27 cellular contexts compared by ENCODE assay signal in the genomic region with DNA sequence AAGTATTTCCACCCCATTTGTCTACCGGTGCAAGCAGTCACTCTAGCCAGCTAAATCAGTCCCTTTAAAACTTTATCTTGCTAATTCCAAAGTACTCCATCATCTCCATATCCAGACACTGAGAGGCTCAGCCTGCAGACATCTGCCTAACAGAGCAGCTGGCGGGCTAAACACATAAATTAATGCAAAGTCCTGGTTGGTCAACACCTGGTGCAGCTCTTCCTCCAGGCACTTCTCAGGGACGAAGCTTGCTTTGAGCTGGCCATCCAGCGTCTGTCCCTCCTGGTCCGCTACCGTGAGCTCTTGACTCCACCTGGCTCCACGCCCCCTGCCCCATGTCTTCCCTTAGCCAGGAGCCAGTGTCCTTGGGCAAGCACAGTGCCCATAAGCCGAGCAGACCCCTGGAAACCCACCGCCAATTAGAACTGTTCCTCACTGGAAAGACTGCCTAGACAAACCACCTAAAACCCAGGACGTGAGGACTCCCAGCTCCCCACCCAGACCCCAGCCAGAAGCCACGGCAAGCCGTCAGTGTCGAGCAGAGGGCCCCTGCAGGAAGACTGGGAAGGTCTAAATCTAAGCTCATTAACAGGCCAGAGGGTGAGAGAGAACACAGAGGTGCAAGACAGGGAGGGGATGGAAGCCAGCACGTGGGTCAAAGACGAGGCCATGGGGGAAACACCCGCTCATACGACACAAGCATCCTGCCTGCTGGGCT.
DNase-seq lines count a peak whose midpoint lies in the region; ATAC-seq, FAIRE-seq and TF ChIP-seq lines count a peak whose summit lies in the region.
"Had no signal": no experiment of that assay in that cellular context is flagged by ENCODE, and none has a peak within 500 bp of the region (broad histone marks: within the 10 kb centered on the region; RNA-seq: fewer than 3 reads in every experiment).

No MANE protein-coding gene starts in this region.

- peak overlapping the region; percentile 40 for H3K4me3 Mint-ChIP-seq in nephron progenitor cell
- H3K4me3 Mint-ChIP-seq: activated B cell treated with CpG ODN at 0.5 μM for 24 hours; activated naive CD8-positive, alpha-beta T cell; CD14-positive monocyte; effector memory CD8-positive, alpha-beta T cell had no signal

- peak overlapping the region in 9 of 11 experiments; percentile 93 to 99 (median 95); a peak in 17 of 22 replicates for H3K27ac ChIP-seq in BLaER1 treated with 17β-estradiol and CSF1 and Interleukin-3, amounts not matched to agents 10 nM and 100 nM
- peak overlapping the region; percentile 82 for H3K27ac ChIP-seq in HL-60 (replicated peaks)
- no peak overlapping the region for H3K27ac ChIP-seq in K562 (ENCODE audit: extremely low read depth, low read depth, low read length)
- H3K27ac ChIP-seq: cardiac muscle cell, coronary artery, prostate gland, suprapubic skin had no signal

- H3K27me3 ChIP-seq in BLaER1 treated with 17β-estradiol and CSF1 and Interleukin-3, amounts not matched to agents 10 nM and 100 nM, result peaks cover 0 to 23% (median 0%) of the 10 kb centered on the region in 11 experiments; a peak in 4 of 22 replicates
- no peaks in the 10 kb centered on the region for H3K27me3 ChIP-seq in HL-60 (ENCODE audit: insufficient read depth, poor library complexity, severe bottlenecking)
- peaks cover 16 to 38% of the 10 kb centered on the region in 2 experiments for H3K27me3 ChIP-seq in K562 (ENCODE audit: control insufficient read depth in 2 of 2, insufficient read depth in 2 of 2, low read length in 2 of 2)
- H3K27me3 ChIP-seq: cardiac muscle cell, suprapubic skin had no signal

- intact Hi-C loops in K562 (cut with micrococcal nuclease), result no loop called here

- TF ChIP-seq RAD21 in K562 (CRISPR knock-in tag; conservative IDR thresholded peaks at IDR 0.05 in 1 of 2, IDR thresholded peaks at IDR 0.05 in 1 of 2), result no peak

- 17% methylated on average over 16 of the region's 17 CpGs for WGBS in K562 (ENCODE audit: insufficient coverage, low coverage, missing lambda C conversion rate)

- H3K9me3 ChIP-seq in BLaER1 treated with 17β-estradiol and CSF1 and Interleukin-3, amounts not matched to agents 10 nM and 100 nM (replicated peaks in 1 of 11), result peaks cover 0 to 6% (median under 1%) of the 10 kb centered on the region in 11 experiments; a peak in 8 of 22 replicates
- no peaks in the 10 kb centered on the region for H3K9me3 ChIP-seq in K562 (replicated peaks; ENCODE audit: control insufficient read depth, insufficient read depth, low read depth, low read length)
- H3K9me3 ChIP-seq: prostate gland, suprapubic skin had no signal

- in situ Hi-C loops in K562 (cut with MboI), result no loop called here

- BruUV-seq in K562 (replicated peaks; lab: Mats Ljungman, UMichigan), result no TSS peak

- FAIRE-seq in K562 (lab: Jason Lieb, UNC), result no peak
- FAIRE-seq: GM12892 had no signal

- no peaks in the 10 kb centered on the region for H4K20me1 ChIP-seq in BLaER1 treated with 17β-estradiol and CSF1 and Interleukin-3, amounts not matched to agents 10 nM and 100 nM
- no peaks in the 10 kb centered on the region; the same call in 1 of the 2 replicates for H4K20me1 ChIP-seq in K562 (replicated peaks; ENCODE audit: control insufficient read depth, insufficient read depth, low read length)

- no peaks in the 10 kb centered on the region for H3K9me1 ChIP-seq in K562 (ENCODE audit: control insufficient read depth, insufficient read depth, low read length)

- DNase-seq in HL-60 (ENCODE audit: low read depth in 1 of 2, low spot score in 1 of 2) (no peak), K562 (ENCODE audit: extremely low read depth in 1 of 4, low spot score in 3 of 4) (no peak), nephron progenitor cell (no peak), GM20000 (ENCODE audit: low spot score) (no peak)
- no peak for DNase-seq in activated naive CD4-positive, alpha-beta T cell treated with anti-CD3 and anti-CD28 coated beads, Interleukin-2, amount 50 U/mL, for 72 hours (ENCODE audit: low spot score in 2 of 2)
- DNase-seq: activated B cell treated with CpG ODN at 0.5 μM for 24 hours; activated CD4-positive, alpha-beta T cell treated with anti-CD3 and anti-CD28 coated beads, Interleukin-2, amount 50 U/mL, for 1 hour; anterior cingulate cortex; Calu3; effector memory CD8-positive, alpha-beta T cell; KG1; MM.1S; NCI-H1417; NCI-H2029 treated with DMSO at 0.1 percent for 48 hours; NCI-H774; stimulated activated CD4-positive, alpha-beta T cell treated with anti-CD3 and anti-CD28 coated beads, Interleukin-15, amount 100 ng/mL, for 24 hours; stimulated activated naive CD4-positive, alpha-beta T cell; T-helper 9 cell had no signal

- TF ChIP-seq CTCF in HL-60 (IDR thresholded peaks at IDR 0.05; ENCODE audit: insufficient read depth, low read length) (no peak), K562 (IDR thresholded peaks at IDR 0.05 in 2 of 3, conservative IDR thresholded peaks at IDR 0.05 in 1 of 3; ENCODE audit: insufficient read depth in 2 of 3, low read depth in 1 of 3, low read length in 3 of 3) (no peak), nephron progenitor cell (IDR thresholded peaks at IDR 0.05) (no peak), GM20000 (IDR thresholded peaks at IDR 0.05; ENCODE audit: extremely low read depth, missing control alignments) (no peak)

- H3K27ac Mint-ChIP-seq in nephron progenitor cell, result peak overlapping the region; percentile 23
- no peak overlapping the region for H3K27ac Mint-ChIP-seq in activated naive CD4-positive, alpha-beta T cell treated with anti-CD3 and anti-CD28 coated beads, Interleukin-2, amount 50 U/mL, for 72 hours
- H3K27ac Mint-ChIP-seq: activated B cell treated with CpG ODN at 0.5 μM for 24 hours; activated naive CD8-positive, alpha-beta T cell; effector memory CD8-positive, alpha-beta T cell had no signal

- H3K4me1 ChIP-seq in BLaER1 treated with 17β-estradiol and CSF1 and Interleukin-3, amounts not matched to agents 10 nM and 100 nM, result peaks cover 78 to 100% (median 96%) of the 10 kb centered on the region in 10 experiments
- peaks cover 0 to 14% of the 10 kb centered on the region in 2 experiments; a peak in 2 of 5 replicates for H3K4me1 ChIP-seq in K562 (replicated peaks in 1 of 2; ENCODE audit: control insufficient read depth in 2 of 2, insufficient read depth in 2 of 2, low read length in 2 of 2)

- no peaks in the 10 kb centered on the region for H3K36me3 ChIP-seq in BLaER1 treated with 17β-estradiol and CSF1 and Interleukin-3, amounts not matched to agents 10 nM and 100 nM
- no peaks in the 10 kb centered on the region for H3K36me3 ChIP-seq in K562 (ENCODE audit: control insufficient read depth, insufficient read depth, low read length)
- H3K36me3 ChIP-seq: cardiac muscle cell, prostate gland, suprapubic skin had no signal

- no peak overlapping the region for H3K4me3 ChIP-seq in BLaER1 treated with 17β-estradiol and CSF1 and Interleukin-3, amounts not matched to agents 10 nM and 100 nM
- H3K4me3 ChIP-seq in HL-60 (replicated peaks; ENCODE audit: insufficient read depth, low read length) (no peak overlapping the region), K562 (no peak overlapping the region)
- H3K4me3 ChIP-seq: cardiac muscle cell, coronary artery, prostate gland, suprapubic skin had no signal

- POLR2A ChIA-PET in K562 (lab: Yijun Ruan, JAX), result interaction anchor here (0.7 to 3.6 kb wide), 5 partner anchors 9 to 163 kb away, joined by 3 to 21 read pairs (median 4); no protein-coding TSS in a partner anchor

- H3K4me2 ChIP-seq in BLaER1 treated with 17β-estradiol and CSF1 and Interleukin-3, amounts not matched to agents 10 nM and 100 nM, result peak overlapping the region; percentile 69 to 96 (median 84)
- H3K4me2 ChIP-seq in K562 (ENCODE audit: insufficient read depth, low read length), result no peak overlapping the region

- ATAC-seq in K562, result no peak
- ATAC-seq in HG03097 (IDR thresholded peaks at IDR 0.05; ENCODE audit: low FRiP score, unreplicated experiment), result no peak
- ATAC-seq in activated naive CD4-positive, alpha-beta T cell treated with anti-CD3 and anti-CD28 coated beads, Interleukin-2, amount 50 U/mL, for 72 hours, result no peak
- ATAC-seq: effector memory CD8-positive, alpha-beta T cell had no signal

- H3K9ac ChIP-seq in BLaER1 treated with 17β-estradiol and CSF1 and Interleukin-3, amounts not matched to agents 10 nM and 100 nM, result peak overlapping the region in 7 of 11 experiments; percentile 13 to 89 (median 82); a peak in 12 of 22 replicates
- H3K9ac ChIP-seq in K562 (ENCODE audit: insufficient read depth in 1 of 2, low read depth in 2 of 2, low read length in 2 of 2), result no peak overlapping the region

- CTCF ChIA-PET in K562 (lab: Yijun Ruan, JAX; ENCODE audit: low intra/inter-chr PET ratio), result no interaction called here

- peaks cover 3% of the 10 kb centered on the region for H3K36me3 Mint-ChIP-seq in nephron progenitor cell (ENCODE audit: low read depth)
- H3K36me3 Mint-ChIP-seq in activated naive CD4-positive, alpha-beta T cell treated with anti-CD3 and anti-CD28 coated beads, Interleukin-2, amount 50 U/mL, for 72 hours, result no peaks in the 10 kb centered on the region
- H3K36me3 Mint-ChIP-seq: activated naive CD8-positive, alpha-beta T cell; CD14-positive monocyte had no signal

- peaks cover 77% of the 10 kb centered on the region for H3K4me1 Mint-ChIP-seq in nephron progenitor cell
- H3K4me1 Mint-ChIP-seq: activated B cell treated with CpG ODN at 0.5 μM for 24 hours had no signal

- peaks cover 8% of the 10 kb centered on the region for H3K9me3 Mint-ChIP-seq in nephron progenitor cell
- no peaks in the 10 kb centered on the region for H3K9me3 Mint-ChIP-seq in activated naive CD4-positive, alpha-beta T cell treated with anti-CD3 and anti-CD28 coated beads, Interleukin-2, amount 50 U/mL, for 72 hours
- H3K9me3 Mint-ChIP-seq: activated B cell treated with CpG ODN at 0.5 μM for 24 hours; effector memory CD8-positive, alpha-beta T cell had no signal

- no peak for TF ChIP-seq EP300 in K562 (IDR thresholded peaks at IDR 0.05; ENCODE audit: low read length)

- TF ChIP-seq POLR2A in K562 (conservative IDR thresholded peaks at IDR 0.05), result no peak

- H3K79me2 ChIP-seq in K562 (ENCODE audit: control insufficient read depth, insufficient read depth, low read length), result no peaks in the 10 kb centered on the region

- H3K27me3 Mint-ChIP-seq in nephron progenitor cell (ENCODE audit: low read depth, poor library complexity), result peaks cover 9% of the 10 kb centered on the region
- H3K27me3 Mint-ChIP-seq: activated naive CD8-positive, alpha-beta T cell had no signal

- no peak overlapping the region for H2AFZ ChIP-seq in K562 (ENCODE audit: low read depth, low read length)

Comparison
In these comparisons a context has a peak if more than half of its experiments do, and no peak if none do; other contexts are left out.
1. H3K9ac ChIP-seq: peak in BLaER1 treated with 17β-estradiol and CSF1 and Interleukin-3, amounts not matched to agents 10 nM and 100 nM (7 of 11); none in K562 (0 of 2).